In the genomic region with DNA sequence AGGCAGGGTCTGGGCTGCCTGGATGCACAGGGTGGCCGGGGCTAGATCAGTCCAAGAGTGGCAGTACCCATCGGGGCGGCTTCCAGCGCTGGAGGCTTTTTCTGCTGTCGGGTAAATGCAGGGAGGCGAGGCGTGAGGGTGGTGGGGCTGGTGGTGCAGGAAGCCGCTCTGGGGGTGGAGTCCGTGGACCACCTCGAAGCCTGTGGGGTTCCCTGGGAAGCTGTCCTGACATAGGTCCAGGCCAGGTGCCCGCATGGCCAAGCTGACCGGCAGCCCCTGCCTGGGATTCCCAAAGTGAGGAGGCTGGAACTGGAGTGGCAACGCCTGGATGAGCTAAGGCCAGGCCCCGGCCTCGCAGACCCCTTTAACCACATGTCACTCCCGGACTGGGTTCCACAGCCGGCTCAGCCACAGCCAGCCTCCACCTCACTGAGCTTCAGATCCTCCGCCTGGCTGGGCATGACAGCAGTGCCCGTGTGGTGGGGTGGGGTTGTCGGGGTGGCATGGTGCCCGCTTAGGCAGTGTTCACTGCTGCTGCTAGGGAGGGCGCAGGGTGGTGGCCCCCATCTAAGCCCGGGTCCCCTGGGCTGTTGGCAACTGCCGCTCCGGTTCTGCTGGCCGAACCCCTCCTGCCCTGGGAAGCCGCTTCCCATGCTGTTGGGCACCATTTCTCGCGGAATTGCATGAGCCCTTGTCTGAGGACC, we compare ENCODE assay signal across 19 cellular contexts. TPM values are rescaled to one million over a fixed set of nuclear protein-coding genes. Genes with fewer than 3 reads are reported as not detected.
"Had no signal": no experiment of that assay in that cellular context is flagged by ENCODE, and none has a peak within 500 bp of the region (broad histone marks: within the 10 kb centered on the region; RNA-seq: fewer than 3 reads in every experiment).

No MANE protein-coding gene starts in this region.

- H3K27me3 ChIP-seq: right atrium auricular region had no signal

- H3K36me3 ChIP-seq: neutrophil had no signal

- H3K9me3 ChIP-seq: gastroesophageal sphincter, neutrophil, right atrium auricular region had no signal

- H3K4me3 ChIP-seq: gastroesophageal sphincter, lung, right atrium auricular region, skin epidermis had no signal

- H3K27ac ChIP-seq: gastroesophageal sphincter, neutrophil, right atrium auricular region, skin epidermis, VCaP had no signal

- ATAC-seq: gastroesophageal sphincter; naive thymus-derived CD8-positive, alpha-beta T cell had no signal

- FAIRE-seq: islet of Langerhans had no signal

- DNase-seq: activated CD4-positive, alpha-beta T cell treated with anti-CD3 and anti-CD28 coated beads for 1 hour; activated CD4-positive, alpha-beta T cell treated with anti-CD3 and anti-CD28 coated beads, Interleukin-2, amount 50 U/mL, for 4 hours; activated effector memory CD4-positive, alpha-beta T cell treated with Interleukin-2 at 50 U/mL for 16 hours; activated naive CD4-positive, alpha-beta T cell treated with anti-CD3 and anti-CD28 coated beads, Interleukin-2, amount 50 U/mL, for 16 hours; activated T-cell treated with anti-CD3 and anti-CD28 coated beads, Interleukin-2, amount 50 U/mL, for 24 hours; erythroblast; naive thymus-derived CD8-positive, alpha-beta T cell; stimulated activated CD4-positive, alpha-beta T cell treated with anti-CD3 and anti-CD28 coated beads, Interleukin-4, amount 100 ng/mL, for 4 hours; stimulated activated CD8-positive, alpha-beta memory T cell treated with anti-CD3 and anti-CD28 coated beads, Interleukin-4, amount 100 ng/mL, for 48 hours; stimulated activated naive CD4-positive, alpha-beta T cell treated with Interleukin-2 at 50 U/mL for 16 hours; substantia nigra had no signal

RNA-seq across cellular contexts. Expression of gene QRFP, which starts 1.4 kb away (rescaled TPM):
- total RNA-seq: gastroesophageal sphincter; lung; naive thymus-derived CD8-positive, alpha-beta T cell; posterior vena cava; right atrium auricular region had no signal
- polyA plus RNA-seq: naive thymus-derived CD8-positive, alpha-beta T cell had no signal

RNA-seq across cellular contexts. Expression of gene FIBCD1, which starts 41.0 kb away (rescaled TPM):
- total RNA-seq: naive thymus-derived CD8-positive, alpha-beta T cell had no signal
- polyA plus RNA-seq: naive thymus-derived CD8-positive, alpha-beta T cell had no signal
